In the genomic region with DNA sequence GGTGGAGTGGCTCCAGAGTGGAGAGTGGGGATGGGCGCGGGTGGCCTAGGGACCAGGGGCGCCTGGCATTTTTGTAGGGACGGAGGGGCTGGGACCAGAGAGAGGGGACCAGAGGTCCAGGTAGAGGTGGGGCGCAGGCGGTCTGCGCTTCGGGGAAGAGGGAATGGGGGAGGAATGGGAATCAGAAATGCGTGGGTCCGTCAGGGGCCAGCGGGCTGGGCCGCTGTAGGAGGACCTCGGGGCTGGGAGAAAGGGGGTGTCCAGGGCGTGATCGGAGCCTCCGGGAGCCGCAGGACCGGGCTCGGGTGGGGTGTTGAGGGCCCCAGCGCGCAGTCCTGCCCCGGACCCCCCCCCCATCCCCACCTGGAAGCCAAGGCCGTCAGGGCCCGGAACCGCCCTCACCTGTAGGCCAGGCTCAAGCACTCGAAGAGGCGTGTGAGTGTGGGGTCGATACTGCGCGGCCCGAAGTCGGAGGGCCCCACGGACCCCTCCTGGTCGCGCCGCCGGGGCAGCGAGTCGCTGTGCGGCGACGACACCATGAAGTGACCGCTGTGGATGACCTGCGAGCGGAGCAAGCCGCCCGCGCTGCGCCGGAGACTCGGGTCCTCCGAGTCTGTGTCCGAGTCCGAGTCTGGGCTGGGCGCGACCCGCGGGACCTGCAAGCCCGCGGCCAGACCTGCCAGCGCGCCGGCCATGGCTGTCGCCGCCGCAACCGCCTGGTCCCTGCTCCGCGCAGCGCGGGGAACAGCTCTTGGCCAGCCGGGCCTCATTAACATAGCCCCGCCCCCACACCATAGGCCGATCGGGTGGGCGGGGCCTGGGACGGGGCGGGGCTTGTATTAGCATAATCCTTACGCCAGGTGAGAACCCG, we compare ENCODE assay signal across 8 cellular contexts. TPM values are rescaled to one million over a fixed set of nuclear protein-coding genes. Genes with fewer than 3 reads are reported as not detected.
DNase-seq lines count a peak whose midpoint lies in the region; ATAC-seq, FAIRE-seq and TF ChIP-seq lines count a peak whose summit lies in the region.

A gene with protein sequence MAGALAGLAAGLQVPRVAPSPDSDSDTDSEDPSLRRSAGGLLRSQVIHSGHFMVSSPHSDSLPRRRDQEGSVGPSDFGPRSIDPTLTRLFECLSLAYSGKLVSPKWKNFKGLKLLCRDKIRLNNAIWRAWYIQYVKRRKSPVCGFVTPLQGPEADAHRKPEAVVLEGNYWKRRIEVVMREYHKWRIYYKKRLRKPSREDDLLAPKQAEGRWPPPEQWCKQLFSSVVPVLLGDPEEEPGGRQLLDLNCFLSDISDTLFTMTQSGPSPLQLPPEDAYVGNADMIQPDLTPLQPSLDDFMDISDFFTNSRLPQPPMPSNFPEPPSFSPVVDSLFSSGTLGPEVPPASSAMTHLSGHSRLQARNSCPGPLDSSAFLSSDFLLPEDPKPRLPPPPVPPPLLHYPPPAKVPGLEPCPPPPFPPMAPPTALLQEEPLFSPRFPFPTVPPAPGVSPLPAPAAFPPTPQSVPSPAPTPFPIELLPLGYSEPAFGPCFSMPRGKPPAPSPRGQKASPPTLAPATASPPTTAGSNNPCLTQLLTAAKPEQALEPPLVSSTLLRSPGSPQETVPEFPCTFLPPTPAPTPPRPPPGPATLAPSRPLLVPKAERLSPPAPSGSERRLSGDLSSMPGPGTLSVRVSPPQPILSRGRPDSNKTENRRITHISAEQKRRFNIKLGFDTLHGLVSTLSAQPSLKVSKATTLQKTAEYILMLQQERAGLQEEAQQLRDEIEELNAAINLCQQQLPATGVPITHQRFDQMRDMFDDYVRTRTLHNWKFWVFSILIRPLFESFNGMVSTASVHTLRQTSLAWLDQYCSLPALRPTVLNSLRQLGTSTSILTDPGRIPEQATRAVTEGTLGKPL (minus strand): TSS at position 725 of the 871 bp plus-strand sequence. CDS start 30 bp downstream, at position 695.

- H3K9me3 ChIP-seq in CD4-positive, CD25-positive, alpha-beta regulatory T cell (ENCODE audit: control insufficient read depth in 2 of 2, low read length in 2 of 2): no peaks in the 10 kb centered on the region
- no peaks in the 10 kb centered on the region for H3K9me3 ChIP-seq in GM12878 (replicated peaks; ENCODE audit: control insufficient read depth, insufficient read depth, low read length)

- DNase-seq in CD4-positive, CD25-positive, alpha-beta regulatory T cell: peak; percentile 27 to 52 (median 47)
- DNase-seq in LoVo (ENCODE audit: low spot score) (peak; percentile 96), T-helper 2 cell (peak; percentile 30 to 56 (median 33)), GM12878 (ENCODE audit: low read depth, low spot score) (no peak), hypothalamus (lab: John Stamatoyannopoulos, UW) (peak in 30 of 51 donors; percentile 6 to 56 (median 30)), renal cortical epithelial cell (ENCODE audit: low read depth) (peak; percentile 29)

- H3K9me3 Mint-ChIP-seq in CD4-positive, CD25-positive, alpha-beta regulatory T cell: no peaks in the 10 kb centered on the region

- POLR2A ChIA-PET in GM12878 (lab: Charles Lee): no interaction called here

- no peaks in the 10 kb centered on the region for H4K20me1 ChIP-seq in GM12878 (ENCODE audit: control insufficient read depth, insufficient read depth)

- no peak for FAIRE-seq in GM12878 (lab: Jason Lieb, UNC)

- TF ChIP-seq POLR2A in GM12878 (IDR thresholded peaks at IDR 0.05; ENCODE audit: low read depth, low read length): no peak

- no peak within 1 kb of the TSS for H3K9ac ChIP-seq in GM12878 (ENCODE audit: control insufficient read depth, insufficient read depth, low read length)

- in situ Hi-C loops in GM12878 (cut with MboI): no loop called here

- H3K4me2 ChIP-seq in GM12878 (ENCODE audit: control insufficient read depth, insufficient read depth): no peak within 1 kb of the TSS

- H3K27me3 ChIP-seq in CD4-positive, CD25-positive, alpha-beta regulatory T cell (ENCODE audit: control insufficient read depth, insufficient read depth, low read length): peaks cover 9% of the 10 kb centered on the region
- peaks cover 0 to 6% of the 10 kb centered on the region in 2 experiments; a peak in 2 of 4 replicates for H3K27me3 ChIP-seq in GM12878 (replicated peaks in 1 of 2; ENCODE audit: control insufficient read depth in 2 of 2, insufficient read depth in 2 of 2, low read length in 1 of 2)

- H3K4me1 ChIP-seq in CD4-positive, CD25-positive, alpha-beta regulatory T cell (ENCODE audit: control insufficient read depth, insufficient read depth, low read length, poor library complexity, severe bottlenecking): peaks cover 18% of the 10 kb centered on the region
- no peaks in the 10 kb centered on the region for H3K4me1 ChIP-seq in GM12878 (ENCODE audit: control insufficient read depth, insufficient read depth, low read length)

- RAD21 ChIA-PET in GM12878 (lab: Charles Lee; ENCODE audit: unreplicated experiment): interaction anchor here (0.9 kb wide), 1 partner anchor 110 kb away, joined by 4 read pairs; no protein-coding TSS in a partner anchor

- H3K4me3 ChIP-seq in CD4-positive, CD25-positive, alpha-beta regulatory T cell (ENCODE audit: low read depth, low read length): no peak within 1 kb of the TSS
- H3K4me3 ChIP-seq in GM12878: no peak within 1 kb of the TSS

- no peak for TF ChIP-seq CTCF in GM12878 (IDR thresholded peaks at IDR 0.05 in 2 of 3, conservative IDR thresholded peaks at IDR 0.05 in 1 of 3; ENCODE audit: control insufficient read depth in 2 of 3, extremely low read depth in 1 of 3, insufficient read depth in 1 of 3, low read depth in 3 of 3, low read length in 3 of 3)

- no peak within 1 kb of the TSS for H2AFZ ChIP-seq in GM12878 (ENCODE audit: control insufficient read depth, low read depth, low read length)

- no peak for TF ChIP-seq EP300 in GM12878 (IDR thresholded peaks at IDR 0.05; ENCODE audit: borderline replicate concordance in 1 of 2, control insufficient read depth in 1 of 2, low read depth in 2 of 2, low read length in 2 of 2)

- no TSS peak for BruUV-seq in GM12878 (replicated peaks; lab: Mats Ljungman, UMichigan)

- H3K36me3 ChIP-seq in CD4-positive, CD25-positive, alpha-beta regulatory T cell (ENCODE audit: control insufficient read depth, insufficient read depth, low read length): no peaks in the 10 kb centered on the region
- H3K36me3 ChIP-seq in GM12878 (ENCODE audit: control insufficient read depth in 2 of 2, insufficient read depth in 2 of 2, low read length in 1 of 2): no peaks in the 10 kb centered on the region

- CTCF ChIA-PET in GM12878 (lab: Yijun Ruan, JAX): no interaction called here

- H3K27me3 Mint-ChIP-seq in CD4-positive, CD25-positive, alpha-beta regulatory T cell: peaks cover 54% of the 10 kb centered on the region

- peak; percentile 34 to 50 for ATAC-seq in CD4-positive, CD25-positive, alpha-beta regulatory T cell (ENCODE audit: low read depth in 2 of 2)
- peak; percentile 63 for ATAC-seq in GM12878
- ATAC-seq in HG03342 (IDR thresholded peaks at IDR 0.05; ENCODE audit: unreplicated experiment): no peak
- no peak for ATAC-seq in GM18858 (IDR thresholded peaks at IDR 0.05; ENCODE audit: unreplicated experiment)

- H3K4me3 Mint-ChIP-seq in CD4-positive, CD25-positive, alpha-beta regulatory T cell: peak within 1 kb of the TSS in 2 of 4 donors; percentile 26 to 61

- H3K36me3 Mint-ChIP-seq in CD4-positive, CD25-positive, alpha-beta regulatory T cell: no peaks in the 10 kb centered on the region

- H3K27ac Mint-ChIP-seq in CD4-positive, CD25-positive, alpha-beta regulatory T cell: no peak within 1 kb of the TSS

- H3K4me1 Mint-ChIP-seq in CD4-positive, CD25-positive, alpha-beta regulatory T cell: peaks cover 0 to 11% (median 0%) of the 10 kb centered on the region in 4 donors

- intact Hi-C loops in GM12878 (cut with micrococcal nuclease; ENCODE audit: unreplicated experiment): no loop called here

- SMC1A ChIA-PET in GM12878 (lab: Charles Lee; ENCODE audit: uncharacterized antibody, unreplicated experiment): no interaction called here

- TF ChIP-seq RAD21 in GM12878 (IDR thresholded peaks at IDR 0.05; ENCODE audit: insufficient read depth, low read depth, low read length): no peak

- H3K79me2 ChIP-seq in GM12878 (ENCODE audit: control insufficient read depth, insufficient read depth, low read length): no peaks in the 10 kb centered on the region

- no peak within 1 kb of the TSS for H3K27ac ChIP-seq in CD4-positive, CD25-positive, alpha-beta regulatory T cell (ENCODE audit: insufficient read depth, low read length, poor library complexity, severe bottlenecking)
- H3K27ac ChIP-seq in GM12878 (ENCODE audit: control insufficient read depth, insufficient read depth): no peak within 1 kb of the TSS

- 29% methylated on average over 54 of the region's 80 CpGs for WGBS in GM12878 (ENCODE audit: insufficient coverage, insufficient replicate concordance, low lambda C conversion rate, missing lambda C conversion rate)

TF ChIP-seq in GM12878, 131 proteins besides CTCF, POLR2A, EP300 and RAD21 (continues in another document):
- TF ChIP-seq YBX1 (IDR thresholded peaks at IDR 0.05) (no peak), ZNF217 (IDR thresholded peaks at IDR 0.05) (no peak), BRCA1 (IDR thresholded peaks at IDR 0.05; ENCODE audit: low read depth, low read length) (no peak), ZZZ3 (IDR thresholded peaks at IDR 0.05; ENCODE audit: control insufficient read depth, insufficient read length, low read depth) (no peak)

RNA-seq across cellular contexts. Expression of the gene that starts here (rescaled TPM):
- not detected for total RNA-seq in CD4-positive, CD25-positive, alpha-beta regulatory T cell
- polyA plus RNA-seq in CD4-positive, CD25-positive, alpha-beta regulatory T cell: not detected
- total RNA-seq in GM12878 (2013; cell fraction: nucleolus; rRNA removed): not detected in 2 replicates
- total RNA-seq in GM12878 (2014; rRNA removed) (not detected in 2 replicates), GM12878 (2014; rRNA removed; fragmentation: Illumina TruSeq; extraction: Trizol) (not detected in 2 replicates), GM12878 (2021) (0.21 and 0.69 TPM in 2 replicates), renal cortical epithelial cell (0.15 TPM in 1 of 2 replicates, not detected in the other)
- polyA plus RNA-seq in GM12878 (2011; ENCODE audit: low read depth): not detected
- polyA plus RNA-seq in GM12878 (2011; rRNA removed) (not detected in 2 replicates), GM12878 (2014; fragmentation: Illumina TruSeq; extraction: Trizol) (not detected in 2 replicates), GM12878 (2014; fragmentation: Nextera tagmentation; extraction: Ambion mirVana) (not detected), GM12878 (2014; rRNA removed) (not detected in 2 replicates), GM12878 (2016; fragmentation: Nextera tagmentation; extraction: Ambion mirVana) (not detected)
- not detected in 2 replicates for polyA plus RNA-seq in GM12878 (2011; cell fraction: cytosol; rRNA removed)
- polyA plus RNA-seq in GM12878 (2011; cell fraction: nucleus; rRNA removed): not detected in 2 replicates
- polyA plus RNA-seq in GM12878 (2012): not detected in 2 replicates
- polyA minus RNA-seq in GM12878 (2011; rRNA and poly(A)+ RNA removed): not detected in 2 replicates
- polyA minus RNA-seq in GM12878 (2011; cell fraction: cytosol; rRNA and poly(A)+ RNA removed): 0.42 and 2.7 TPM in 2 replicates
- not detected in 2 replicates for polyA minus RNA-seq in GM12878 (2011; cell fraction: nucleus; rRNA and poly(A)+ RNA removed)

Comparison
In these comparisons a context has a peak if more than half of its experiments do, and no peak if none do; other contexts are left out.
1. Peak in DNase-seq and ATAC-seq in CD4-positive, CD25-positive, alpha-beta regulatory T cell; RNA of the gene not detected or under 1 TPM.
2. Peak in DNase-seq in renal cortical epithelial cell; RNA of the gene not detected or under 1 TPM.